Comparison of ENCODE assay signal across 11 cellular contexts in genomic region chrX:118523920-118524319, GRCh38. TPM values are rescaled to one million over a fixed set of nuclear protein-coding genes. Genes with fewer than 3 reads are reported as not detected.
DNase-seq lines count a peak whose midpoint lies in the region; ATAC-seq, FAIRE-seq and TF ChIP-seq lines count a peak whose summit lies in the region.
"Had no signal": no experiment of that assay in that cellular context is flagged by ENCODE, and none has a peak within 500 bp of the region (broad histone marks: within the 10 kb centered on the region; RNA-seq: fewer than 3 reads in every experiment).

No MANE protein-coding gene starts in this region.

- H3K27me3 Mint-ChIP-seq in activated naive CD8-positive, alpha-beta T cell = no peaks in the 10 kb centered on the region

- no peak overlapping the region for H3K27ac ChIP-seq in gastrocnemius medialis

- DNase-seq in GM19239 (ENCODE audit: insufficient read length, low spot score) (no peak), AG08396 (ENCODE audit: low spot score) (no peak), gastrocnemius medialis (no peak), HK-2 (ENCODE audit: unreplicated experiment) (no peak)
- DNase-seq in stimulated activated CD4-positive, alpha-beta T cell treated with anti-CD3 and anti-CD28 coated beads, Interleukin-4, amount 100 ng/mL, for 24 hours = peak; percentile 34
- DNase-seq: glutamatergic neuron, NCI-H2029 treated with DMSO at 0.1 percent for 48 hours, nucleus accumbens had no signal

- peaks cover 4% of the 10 kb centered on the region for H3K36me3 Mint-ChIP-seq in activated naive CD8-positive, alpha-beta T cell

- no peak for TF ChIP-seq POLR2A in gastrocnemius medialis (IDR thresholded peaks at IDR 0.05)

- no peaks in the 10 kb centered on the region for H3K4me1 ChIP-seq in gastrocnemius medialis

- H3K4me1 Mint-ChIP-seq in activated naive CD8-positive, alpha-beta T cell (ENCODE audit: low read depth) = peaks cover 85% of the 10 kb centered on the region

- H3K9me3 ChIP-seq in gastrocnemius medialis = no peaks in the 10 kb centered on the region

- FAIRE-seq in GM19239 (lab: Jason Lieb, UNC) = peak; percentile 76

- in situ Hi-C loops in gastrocnemius medialis (cut with MboI; ENCODE audit: low sequenced_read_pairs in 4 of 4) = no loop called here

- peak overlapping the region; percentile 57 for H3K4me3 Mint-ChIP-seq in activated naive CD8-positive, alpha-beta T cell

- peak; percentile 54 to 59 for ATAC-seq in activated CD4-positive, CD25-positive, alpha-beta regulatory T cell treated with anti-CD3 and anti-CD28 coated beads, Interleukin-2, amount 50 U/mL, for 24 hours
- ATAC-seq in gastrocnemius medialis (no peak), GM19035 (IDR thresholded peaks at IDR 0.05; ENCODE audit: unreplicated experiment) (no peak)

- peak overlapping the region; percentile 91 for H3K27ac Mint-ChIP-seq in activated naive CD8-positive, alpha-beta T cell

- no peak overlapping the region for H3K4me3 ChIP-seq in gastrocnemius medialis

- H3K27me3 ChIP-seq in gastrocnemius medialis = no peaks in the 10 kb centered on the region

- no peak for TF ChIP-seq CTCF in gastrocnemius medialis (IDR thresholded peaks at IDR 0.05 in 4 of 5, conservative IDR thresholded peaks at IDR 0.05 in 1 of 5)

- H3K36me3 ChIP-seq in gastrocnemius medialis = no peaks in the 10 kb centered on the region

- intact Hi-C loops in gastrocnemius medialis (cut with DNase I; ENCODE audit: low total_unique reads) = no loop called here

- no peaks in the 10 kb centered on the region for H3K9me3 Mint-ChIP-seq in activated naive CD8-positive, alpha-beta T cell (ENCODE audit: low read depth)

RNA-seq across cellular contexts. Expression of gene DOCK11, which starts 28.3 kb away (rescaled TPM):
- 1 to 10 TPM; 2.3 to 5.7 (median 3.2) TPM for total RNA-seq in gastrocnemius medialis

Comparison
In these comparisons a context has a peak if more than half of its experiments do, and no peak if none do; other contexts are left out.
1. ATAC-seq: peak in activated CD4-positive, CD25-positive, alpha-beta regulatory T cell treated with anti-CD3 and anti-CD28 coated beads, Interleukin-2, amount 50 U/mL, for 24 hours (2 of 2); none in gastrocnemius medialis (0 of 2) and GM19035 (single experiment).